In genomic region chr10:27152687-27153086, GRCh38 we compare ENCODE assay signal across 11 cellular contexts. TPM values are rescaled to one million over a fixed set of nuclear protein-coding genes. Genes with fewer than 3 reads are reported as not detected.
DNase-seq lines count a peak whose midpoint lies in the region; ATAC-seq lines count a peak whose summit lies in the region.
"Had no signal": no experiment of that assay in that cellular context is flagged by ENCODE, and none has a peak within 500 bp of the region (broad histone marks: within the 10 kb centered on the region; RNA-seq: fewer than 3 reads in every experiment).

No MANE protein-coding gene starts in this region.

- POLR2A ChIA-PET in activated CD8-positive, alpha-beta T cell treated with anti-CD3 and anti-CD28 coated beads, Interleukin-2, amount 10 ng/mL, durations not matched to agents 7 days and 5 days (lab: Charles Lee): interaction anchor here (1.2 to 5.4 kb wide), 2 partner anchors 43 to 51 kb away, joined by 4 to 66 read pairs; partner anchors contain the start of gene ANKRD26

- DNase-seq in T-helper 1 cell (no peak), NCI-H1694 treated with DMSO at 0.1 percent for 48 hours (lab: John Stamatoyannopoulos, UW) (no peak), epidermal melanocyte (ENCODE audit: insufficient read length, low spot score) (no peak)
- DNase-seq in activated CD8-positive, alpha-beta T cell treated with anti-CD3 and anti-CD28 coated beads, Interleukin-2, amount 10 ng/mL, durations not matched to agents 7 days and 5 days: no peak
- DNase-seq in stimulated activated naive B cell treated with anti-CD40 and anti-IgM and Interleukin-4, amounts not matched to agents 10 μg/mL and 1 μg/mL and 100 μg/mL, for 72 hours: no peak
- DNase-seq: 8988T, amniotic stem cell, NCI-H2081 treated with DMSO at 0.1 percent for 48 hours had no signal

- H3K9me3 ChIP-seq in iPS-18c (ENCODE audit: control insufficient read depth, insufficient read depth, low read length): no peaks in the 10 kb centered on the region

- CTCF ChIA-PET in activated CD8-positive, alpha-beta T cell treated with anti-CD3 and anti-CD28 coated beads, Interleukin-2, amount 10 ng/mL, durations not matched to agents 7 days and 5 days (lab: Charles Lee): no interaction called here

- H3K4me3 ChIP-seq in iPS-18c (ENCODE audit: insufficient read depth, low read depth, low read length): peak overlapping the region; percentile 67

- no peaks in the 10 kb centered on the region for H3K27me3 Mint-ChIP-seq in T-helper 1 cell treated with Interleukin-12 subunit alpha and Interleukin-12 subunit beta and Interleukin-4 antibody, amounts not matched to agents 30 μg/mL and 1 μg/mL, for 36 hours (ENCODE audit: low read depth)
- no peaks in the 10 kb centered on the region for H3K27me3 Mint-ChIP-seq in activated CD8-positive, alpha-beta T cell treated with anti-CD3 and anti-CD28 coated beads, Interleukin-2, amount 10 ng/mL, durations not matched to agents 7 days and 5 days (ENCODE audit: low read depth)
- H3K27me3 Mint-ChIP-seq in stimulated activated naive B cell treated with anti-CD40 and anti-IgM and Interleukin-4, amounts not matched to agents 10 μg/mL and 1 μg/mL and 100 μg/mL, for 72 hours: no peaks in the 10 kb centered on the region

- ATAC-seq in activated CD8-positive, alpha-beta T cell treated with anti-CD3 and anti-CD28 coated beads, Interleukin-2, amount 10 ng/mL, durations not matched to agents 7 days and 5 days: no peak
- no peak for ATAC-seq in stimulated activated naive B cell treated with anti-CD40 and anti-IgM and Interleukin-4, amounts not matched to agents 10 μg/mL and 1 μg/mL and 100 μg/mL, for 72 hours (replicated peaks)
- no peak for ATAC-seq in GM19035 (IDR thresholded peaks at IDR 0.05; ENCODE audit: unreplicated experiment)

- H3K4me1 Mint-ChIP-seq in T-helper 1 cell treated with Interleukin-12 subunit alpha and Interleukin-12 subunit beta and Interleukin-4 antibody, amounts not matched to agents 30 μg/mL and 1 μg/mL, for 36 hours (ENCODE audit: low read depth): peaks cover 40% of the 10 kb centered on the region
- peaks cover 43% of the 10 kb centered on the region for H3K4me1 Mint-ChIP-seq in activated CD8-positive, alpha-beta T cell treated with anti-CD3 and anti-CD28 coated beads, Interleukin-2, amount 10 ng/mL, durations not matched to agents 7 days and 5 days (ENCODE audit: low read depth)
- peaks cover 23 to 49% of the 10 kb centered on the region in 2 donors for H3K4me1 Mint-ChIP-seq in stimulated activated naive B cell treated with anti-CD40 and anti-IgM and Interleukin-4, amounts not matched to agents 10 μg/mL and 1 μg/mL and 100 μg/mL, for 72 hours

- peak overlapping the region; percentile 100 for H3K27ac Mint-ChIP-seq in T-helper 1 cell treated with Interleukin-12 subunit alpha and Interleukin-12 subunit beta and Interleukin-4 antibody, amounts not matched to agents 30 μg/mL and 1 μg/mL, for 36 hours
- peak overlapping the region; percentile 100 for H3K27ac Mint-ChIP-seq in activated CD8-positive, alpha-beta T cell treated with anti-CD3 and anti-CD28 coated beads, Interleukin-2, amount 10 ng/mL, durations not matched to agents 7 days and 5 days
- H3K27ac Mint-ChIP-seq in stimulated activated naive B cell treated with anti-CD40 and anti-IgM and Interleukin-4, amounts not matched to agents 10 μg/mL and 1 μg/mL and 100 μg/mL, for 72 hours: peak overlapping the region; percentile 2

- H3K4me3 Mint-ChIP-seq in T-helper 1 cell treated with Interleukin-12 subunit alpha and Interleukin-12 subunit beta and Interleukin-4 antibody, amounts not matched to agents 30 μg/mL and 1 μg/mL, for 36 hours: peak overlapping the region; percentile 98
- peak overlapping the region; percentile 99 for H3K4me3 Mint-ChIP-seq in activated CD8-positive, alpha-beta T cell treated with anti-CD3 and anti-CD28 coated beads, Interleukin-2, amount 10 ng/mL, durations not matched to agents 7 days and 5 days
- peak overlapping the region; percentile 97 to 98 for H3K4me3 Mint-ChIP-seq in stimulated activated naive B cell treated with anti-CD40 and anti-IgM and Interleukin-4, amounts not matched to agents 10 μg/mL and 1 μg/mL and 100 μg/mL, for 72 hours

- H3K9me3 Mint-ChIP-seq in T-helper 1 cell treated with Interleukin-12 subunit alpha and Interleukin-12 subunit beta and Interleukin-4 antibody, amounts not matched to agents 30 μg/mL and 1 μg/mL, for 36 hours: no peaks in the 10 kb centered on the region
- no peaks in the 10 kb centered on the region for H3K9me3 Mint-ChIP-seq in activated CD8-positive, alpha-beta T cell treated with anti-CD3 and anti-CD28 coated beads, Interleukin-2, amount 10 ng/mL, durations not matched to agents 7 days and 5 days (ENCODE audit: insufficient read depth)
- H3K9me3 Mint-ChIP-seq in stimulated activated naive B cell treated with anti-CD40 and anti-IgM and Interleukin-4, amounts not matched to agents 10 μg/mL and 1 μg/mL and 100 μg/mL, for 72 hours: peaks cover 0 to 2% of the 10 kb centered on the region in 2 donors

- H3K36me3 Mint-ChIP-seq in T-helper 1 cell treated with Interleukin-12 subunit alpha and Interleukin-12 subunit beta and Interleukin-4 antibody, amounts not matched to agents 30 μg/mL and 1 μg/mL, for 36 hours (ENCODE audit: low read depth): peaks cover 31% of the 10 kb centered on the region
- peaks cover 57% of the 10 kb centered on the region for H3K36me3 Mint-ChIP-seq in activated CD8-positive, alpha-beta T cell treated with anti-CD3 and anti-CD28 coated beads, Interleukin-2, amount 10 ng/mL, durations not matched to agents 7 days and 5 days (ENCODE audit: low read depth)
- H3K36me3 Mint-ChIP-seq in stimulated activated naive B cell treated with anti-CD40 and anti-IgM and Interleukin-4, amounts not matched to agents 10 μg/mL and 1 μg/mL and 100 μg/mL, for 72 hours: peaks cover 32 to 40% of the 10 kb centered on the region in 2 donors

RNA-seq across cellular contexts. Expression of gene YME1L1, which starts 1.5 kb away (rescaled TPM):
- 100 to 1,000 TPM; 117 to 122 TPM for total RNA-seq in activated CD8-positive, alpha-beta T cell treated with anti-CD3 and anti-CD28 coated beads, Interleukin-2, amount 10 ng/mL, durations not matched to agents 7 days and 5 days

RNA-seq across cellular contexts. Expression of gene MASTL, which starts 2.5 kb away (rescaled TPM):
- 10 to 100 TPM; 40.1 to 40.7 TPM for total RNA-seq in activated CD8-positive, alpha-beta T cell treated with anti-CD3 and anti-CD28 coated beads, Interleukin-2, amount 10 ng/mL, durations not matched to agents 7 days and 5 days

RNA-seq across cellular contexts. Expression of gene ANKRD26, which starts 52.4 kb away (rescaled TPM):
- 10 to 100 TPM in 1 of 2 experiments, 1 to 10 TPM in 1; 9.0 to 12.8 TPM for total RNA-seq in activated CD8-positive, alpha-beta T cell treated with anti-CD3 and anti-CD28 coated beads, Interleukin-2, amount 10 ng/mL, durations not matched to agents 7 days and 5 days

Comparison
In these comparisons a context has a peak if more than half of its experiments do, and no peak if none do; other contexts are left out.
1. H3K27ac Mint-ChIP-seq: peak in every context shown above with its lines; median percentile 100 in T-helper 1 cell treated with Interleukin-12 subunit alpha and Interleukin-12 subunit beta and Interleukin-4 antibody, amounts not matched to agents 30 μg/mL and 1 μg/mL, for 36 hours; 100 in activated CD8-positive, alpha-beta T cell treated with anti-CD3 and anti-CD28 coated beads, Interleukin-2, amount 10 ng/mL, durations not matched to agents 7 days and 5 days; 2 in stimulated activated naive B cell treated with anti-CD40 and anti-IgM and Interleukin-4, amounts not matched to agents 10 μg/mL and 1 μg/mL and 100 μg/mL, for 72 hours.